ENCODE assay signal across 8 cellular contexts in the genomic region with DNA sequence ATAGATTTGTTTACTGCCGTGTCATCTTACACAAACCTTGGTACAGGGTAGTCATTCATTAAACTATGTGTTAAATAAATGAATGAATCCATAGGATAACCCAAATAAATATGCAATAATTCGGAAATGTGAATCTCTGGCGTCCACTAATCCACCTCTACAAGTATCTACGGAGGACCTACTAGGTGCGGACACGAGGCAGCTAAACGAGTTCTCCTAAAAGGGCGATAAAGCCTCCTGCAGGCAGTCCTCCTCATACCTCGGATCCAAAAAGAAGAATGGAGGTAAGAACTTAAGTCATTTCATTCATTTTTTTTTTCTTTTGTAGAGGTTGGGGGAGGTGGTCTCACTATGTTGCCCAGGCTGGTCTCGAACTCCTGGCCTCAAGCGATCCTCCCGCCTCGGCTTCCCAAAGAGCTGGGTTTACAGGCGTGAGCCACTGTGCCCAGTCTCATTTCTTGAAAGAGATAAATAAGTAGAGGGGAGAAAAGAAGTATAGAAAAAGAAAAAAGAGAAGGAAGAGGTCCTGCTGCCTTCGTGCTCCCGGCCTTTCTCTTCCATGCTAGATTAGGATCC. TPM values are rescaled to one million over a fixed set of nuclear protein-coding genes. Genes with fewer than 3 reads are reported as not detected.
DNase-seq lines count a peak whose midpoint lies in the region; ATAC-seq and TF ChIP-seq lines count a peak whose summit lies in the region.

No MANE protein-coding gene starts in this region.

- peaks cover 35% of the 10 kb centered on the region for H3K36me3 ChIP-seq in CD8-positive, alpha-beta memory T cell (ENCODE audit: insufficient read depth, low read length)
- peaks cover 19% of the 10 kb centered on the region for H3K36me3 ChIP-seq in Loucy (ENCODE audit: insufficient read depth, low read length)
- H3K36me3 ChIP-seq in effector memory CD4-positive, alpha-beta T cell (ENCODE audit: control insufficient read depth, insufficient read depth, low read length) = peaks cover 21% of the 10 kb centered on the region
- H3K36me3 ChIP-seq in neuron (ENCODE audit: insufficient read depth, low read length) = peaks cover 34% of the 10 kb centered on the region

- CTCF ChIA-PET in CD8-positive, alpha-beta memory T cell (lab: Charles Lee) = interaction anchor here (0.6 kb wide), 1 partner anchor 12 kb away, joined by 3 read pairs; no protein-coding TSS in a partner anchor

- peak overlapping the region; percentile 96 for H3K9ac ChIP-seq in Loucy (ENCODE audit: low read depth, low read length, poor library complexity, severe bottlenecking)

- POLR2A ChIA-PET in CD8-positive, alpha-beta memory T cell (lab: Charles Lee) = interaction anchor here (2.5 kb wide), 1 partner anchor 10 kb away, joined by 13 read pairs; a partner anchor contains a TSS

- H3K27me3 ChIP-seq in CD8-positive, alpha-beta memory T cell (ENCODE audit: insufficient read depth, low read length, poor library complexity, severe bottlenecking) = no peaks in the 10 kb centered on the region
- H3K27me3 ChIP-seq in Loucy (ENCODE audit: insufficient read depth, low read length, poor library complexity, severe bottlenecking) = peaks cover 8% of the 10 kb centered on the region
- H3K27me3 ChIP-seq in effector memory CD4-positive, alpha-beta T cell (replicated peaks; ENCODE audit: control insufficient read depth, insufficient read depth, low read length, poor library complexity, severe bottlenecking) = no peaks in the 10 kb centered on the region
- H3K27me3 ChIP-seq in neuron (ENCODE audit: insufficient read depth, low read length) = no peaks in the 10 kb centered on the region

- peak overlapping the region; percentile 86 for H3K4me2 ChIP-seq in Loucy (ENCODE audit: low read depth, low read length, poor library complexity, severe bottlenecking)

- H3K79me2 ChIP-seq in Loucy (ENCODE audit: insufficient read depth, low read length) = peaks cover 43% of the 10 kb centered on the region

- peak overlapping the region; percentile 100 for H3K4me3 ChIP-seq in CD8-positive, alpha-beta memory T cell (ENCODE audit: low read length)
- H3K4me3 ChIP-seq in Loucy (ENCODE audit: low read length, poor library complexity, severe bottlenecking) = peak overlapping the region; percentile 92
- H3K4me3 ChIP-seq in effector memory CD4-positive, alpha-beta T cell (ENCODE audit: insufficient read depth, low read depth, low read length, poor library complexity, severe bottlenecking) = peak overlapping the region; percentile 70
- H3K4me3 ChIP-seq in neuron (ENCODE audit: low read length) = peak overlapping the region; percentile 72

- peak overlapping the region; percentile 87 for H3K27ac ChIP-seq in CD8-positive, alpha-beta memory T cell (ENCODE audit: low read depth, low read length)
- peak overlapping the region; percentile 93 for H3K27ac ChIP-seq in effector memory CD4-positive, alpha-beta T cell (ENCODE audit: insufficient read depth, low read length, poor library complexity, severe bottlenecking)

- peaks cover 37 to 44% (median 43%) of the 10 kb centered on the region in 3 donors for H3K4me1 Mint-ChIP-seq in CD8-positive, alpha-beta memory T cell

- H3K36me3 Mint-ChIP-seq in CD8-positive, alpha-beta memory T cell = peaks cover 0 to 41% (median 18%) of the 10 kb centered on the region in 3 donors

- H3K9me2 ChIP-seq in Loucy (replicated peaks; ENCODE audit: low read depth, low read length) = no peaks in the 10 kb centered on the region

- peaks cover 39% of the 10 kb centered on the region for H4K20me1 ChIP-seq in Loucy (ENCODE audit: insufficient read depth, low read length, poor library complexity, severe bottlenecking)

- TF ChIP-seq CTCF in Loucy (conservative IDR thresholded peaks at IDR 0.05; ENCODE audit: low read length) = no peak

- no peaks in the 10 kb centered on the region for H3K9me3 Mint-ChIP-seq in CD8-positive, alpha-beta memory T cell

- H3F3A ChIP-seq in Loucy (ENCODE audit: low read depth) = no peaks in the 10 kb centered on the region

- peak overlapping the region; percentile 91 to 99 (median 96) for H3K4me3 Mint-ChIP-seq in CD8-positive, alpha-beta memory T cell

- no peak for ATAC-seq in GM18502 (IDR thresholded peaks at IDR 0.05; ENCODE audit: poor library complexity, unreplicated experiment)

- peak overlapping the region; percentile 96 to 100 (median 100) for H3K27ac Mint-ChIP-seq in CD8-positive, alpha-beta memory T cell

- H3K27me3 Mint-ChIP-seq in CD8-positive, alpha-beta memory T cell = no peaks in the 10 kb centered on the region

- peaks cover 38% of the 10 kb centered on the region for H3K4me1 ChIP-seq in CD8-positive, alpha-beta memory T cell (ENCODE audit: insufficient read depth, low read length)
- H3K4me1 ChIP-seq in Loucy (ENCODE audit: insufficient read depth, low read length, poor library complexity, severe bottlenecking) (peaks cover 23% of the 10 kb centered on the region), neuron (ENCODE audit: insufficient read depth, low read length) (peaks cover 20% of the 10 kb centered on the region)
- H3K4me1 ChIP-seq in effector memory CD4-positive, alpha-beta T cell (ENCODE audit: control insufficient read depth, insufficient read depth, low read length, poor library complexity, severe bottlenecking) = peaks cover 12% of the 10 kb centered on the region

- no peaks in the 10 kb centered on the region for H3K9me3 ChIP-seq in CD8-positive, alpha-beta memory T cell (ENCODE audit: low read length)
- H3K9me3 ChIP-seq in Loucy (ENCODE audit: insufficient read depth, low read depth, low read length) = no peaks in the 10 kb centered on the region
- no peaks in the 10 kb centered on the region for H3K9me3 ChIP-seq in effector memory CD4-positive, alpha-beta T cell (ENCODE audit: control insufficient read depth, low read length)
- no peaks in the 10 kb centered on the region for H3K9me3 ChIP-seq in neuron (ENCODE audit: low read length)

- peak in 1 of 5 donors; percentile 50 for DNase-seq in CD8-positive, alpha-beta memory T cell
- DNase-seq in effector memory CD4-positive, alpha-beta T cell = no peak
- DNase-seq in germinal center (ENCODE audit: low spot score) (no peak), NCI-H774 (lab: John Stamatoyannopoulos, UW) (no peak), NCI-H2081 (lab: John Stamatoyannopoulos, UW) (no peak)

- H2AFZ ChIP-seq in Loucy (ENCODE audit: low read length) (peak overlapping the region; percentile 50), neuron (ENCODE audit: low read depth, low read length) (peak overlapping the region; percentile 18)

RNA-seq across cellular contexts. Expression of a gene that starts 0.7 kb away (rescaled TPM):
- total RNA-seq in CD8-positive, alpha-beta memory T cell = 1,000 to 10,000 TPM; 1,301 to 1,320 TPM
- 1,628 TPM for polyA plus RNA-seq in CD8-positive, alpha-beta memory T cell

RNA-seq across cellular contexts. Expression of a gene that starts 10.7 kb away (rescaled TPM):
- total RNA-seq in CD8-positive, alpha-beta memory T cell = 1 to 10 TPM; 7.3 to 7.4 TPM
- polyA plus RNA-seq in CD8-positive, alpha-beta memory T cell = 2.4 TPM
